11 cellular contexts compared by ENCODE assay signal in the genomic region with DNA sequence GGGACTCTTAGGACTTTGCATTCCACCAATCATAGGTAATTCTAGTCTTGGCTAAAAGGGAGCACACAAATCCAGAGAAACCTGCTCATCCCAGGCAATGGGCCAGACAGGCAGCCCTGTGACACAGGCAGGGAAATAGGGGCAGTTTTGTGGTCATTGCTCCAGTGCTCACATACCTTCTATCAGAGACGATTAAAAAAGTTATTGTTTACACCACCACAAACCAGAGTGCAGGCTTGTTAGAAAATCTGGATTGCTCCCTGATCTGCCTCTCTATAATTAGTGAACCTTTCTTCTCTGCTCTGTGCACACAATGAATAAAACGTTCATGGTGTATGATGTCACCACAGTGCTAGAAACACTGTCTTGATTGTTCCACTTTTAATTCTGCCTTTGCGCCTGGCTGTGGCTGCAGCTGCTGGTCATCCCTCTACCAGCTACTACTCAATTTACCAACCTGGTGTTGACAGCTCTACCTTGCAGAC.
DNase-seq lines count a peak whose midpoint lies in the region; ATAC-seq and TF ChIP-seq lines count a peak whose summit lies in the region.
"Had no signal": no experiment of that assay in that cellular context is flagged by ENCODE, and none has a peak within 500 bp of the region (broad histone marks: within the 10 kb centered on the region; RNA-seq: fewer than 3 reads in every experiment).

No MANE protein-coding gene starts in this region.

- H3K9me3 ChIP-seq in stomach: no peaks in the 10 kb centered on the region
- H3K9me3 ChIP-seq in Karpas-422 (ENCODE audit: low read length): no peaks in the 10 kb centered on the region
- H3K9me3 ChIP-seq: left lung had no signal

- 18 to 35% (median 23%) methylated on average over 3 of the region's 3 CpGs for WGBS in stomach, 5 donors

- intact Hi-C loops in stomach (cut with DNase I; ENCODE audit: low total_unique reads): no loop called here

- ATAC-seq in HG03135 (IDR thresholded peaks at IDR 0.05; ENCODE audit: unreplicated experiment): no peak
- ATAC-seq: left lung had no signal

- H3K27ac ChIP-seq in stomach (peak overlapping the region in 4 of 5 donors; percentile 33 to 38 (median 36)), Karpas-422 (ENCODE audit: low read length) (no peak overlapping the region)
- H3K27ac ChIP-seq: left lung had no signal

- H3K4me1 ChIP-seq in stomach (peaks cover 27 to 39% (median 36%) of the 10 kb centered on the region in 4 donors), Karpas-422 (ENCODE audit: low read length) (no peaks in the 10 kb centered on the region)

- no peak for TF ChIP-seq EP300 in stomach (IDR thresholded peaks at IDR 0.05)

- H3K36me3 ChIP-seq in stomach: no peaks in the 10 kb centered on the region
- H3K36me3 ChIP-seq in Karpas-422 (ENCODE audit: insufficient read depth, low read length): no peaks in the 10 kb centered on the region
- H3K36me3 ChIP-seq: left lung had no signal

- no peaks in the 10 kb centered on the region for H3K9me2 ChIP-seq in Karpas-422 (replicated peaks; ENCODE audit: insufficient read depth, low read length)

- no peak for TF ChIP-seq CTCF in stomach (IDR thresholded peaks at IDR 0.05)

- DNase-seq in NCI-H2227 treated with DMSO at 0.1 percent for 48 hours (lab: John Stamatoyannopoulos, UW) (peak; percentile 20), NCI-H2227 (lab: John Stamatoyannopoulos, UW; ENCODE audit: unreplicated experiment) (no peak), SW480 (ENCODE audit: low spot score) (peak; percentile 88), inferior parietal cortex (ENCODE audit: extremely low spot score) (peak; percentile 80), stomach (no peak), Karpas-422 (no peak)
- DNase-seq in activated CD8-positive, alpha-beta memory T cell treated with anti-CD3 and anti-CD28 coated beads, Interleukin-2, amount 50 U/mL, for 48 hours: no peak
- DNase-seq: activated CD4-positive, alpha-beta T cell treated with anti-CD3 and anti-CD28 coated beads, Interleukin-2, amount 50 U/mL, for 4 hours; left lung; NCI-H510A had no signal

- H3K4me3 ChIP-seq in stomach (no peak overlapping the region), Karpas-422 (ENCODE audit: low read length) (no peak overlapping the region)
- H3K4me3 ChIP-seq: left lung had no signal

- no peak for TF ChIP-seq POLR2A in stomach (IDR thresholded peaks at IDR 0.05)

- H3K4me2 ChIP-seq in Karpas-422 (ENCODE audit: low read depth, low read length, poor library complexity, severe bottlenecking): no peak overlapping the region

- no peak overlapping the region for H3K9ac ChIP-seq in Karpas-422 (ENCODE audit: low read length)

- H2AFZ ChIP-seq in Karpas-422 (ENCODE audit: low read length): no peak overlapping the region

- H3K79me2 ChIP-seq in Karpas-422 (ENCODE audit: low read length): no peaks in the 10 kb centered on the region

- no peaks in the 10 kb centered on the region for H4K20me1 ChIP-seq in Karpas-422 (ENCODE audit: insufficient read depth, low read depth, low read length)

- H3K27me3 ChIP-seq in stomach (no peaks in the 10 kb centered on the region), Karpas-422 (ENCODE audit: low read length) (no peaks in the 10 kb centered on the region)
- H3K27me3 ChIP-seq: left lung had no signal

Comparison
In these comparisons a context has a peak if more than half of its experiments do, and no peak if none do; other contexts are left out.
1. DNase-seq: peak in NCI-H2227 treated with DMSO at 0.1 percent for 48 hours (single experiment), SW480 (single experiment) and inferior parietal cortex (single experiment); none in NCI-H2227 (single experiment), stomach (single experiment), activated CD8-positive, alpha-beta memory T cell treated with anti-CD3 and anti-CD28 coated beads, Interleukin-2, amount 50 U/mL, for 48 hours (single experiment) and Karpas-422 (single experiment).